32 cellular contexts compared by ENCODE assay signal in genomic region chr19:28422046-28422445, GRCh38.
"Had no signal": no experiment of that assay in that cellular context is flagged by ENCODE, and none has a peak within 500 bp of the region (broad histone marks: within the 10 kb centered on the region; RNA-seq: fewer than 3 reads in every experiment).

No MANE protein-coding gene starts in this region.

- H3K4me3 ChIP-seq: ascending aorta, breast epithelium, cardiac muscle cell, colonic mucosa, esophagus squamous epithelium, gastroesophageal sphincter, heart right ventricle, hepatocyte had no signal

- FAIRE-seq: endometrium, endothelial cell of umbilical vein had no signal

- H3K27me3 ChIP-seq: ascending aorta, cardiac muscle cell, colonic mucosa, esophagus squamous epithelium, hepatocyte had no signal

- H3K27ac ChIP-seq: ascending aorta, breast epithelium, cardiac muscle cell, colonic mucosa, epithelial cell of prostate, esophagus squamous epithelium, gastroesophageal sphincter, heart right ventricle, hepatocyte, WERI-Rb-1 had no signal

- DNase-seq: activated B cell treated with CpG ODN at 0.5 μM for 24 hours; activated CD4-positive, alpha-beta memory T cell treated with anti-CD3 and anti-CD28 coated beads for 36 hours; activated CD4-positive, alpha-beta T cell treated with anti-CD3 and anti-CD28 coated beads for 36 hours; activated CD4-positive, alpha-beta T cell treated with anti-CD3 and anti-CD28 coated beads, Interleukin-2, amount 10 ng/mL, durations not matched to agents 24 days and 14 days; activated CD8-positive, alpha-beta memory T cell treated with anti-CD3 and anti-CD28 coated beads, Interleukin-2, amount 10 ng/mL, durations not matched to agents 7 days and 5 days; activated CD8-positive, alpha-beta memory T cell treated with anti-CD3 and anti-CD28 coated beads, Interleukin-2, amount 50 U/mL, for 4 hours; activated CD8-positive, alpha-beta T cell treated with anti-CD3 and anti-CD28 coated beads, Interleukin-2, amount 10 ng/mL, durations not matched to agents 7 days and 5 days; activated gamma-delta T cell; activated naive CD4-positive, alpha-beta T cell; activated naive CD4-positive, alpha-beta T cell treated with anti-CD3 and anti-CD28 coated beads, Interleukin-2, amount 10 ng/mL, durations not matched to agents 7 days and 5 days; activated naive CD8-positive, alpha-beta T cell treated with anti-CD3 and anti-CD28 coated beads, Interleukin-2, amount 10 ng/mL, durations not matched to agents 7 days and 5 days; activated T-cell treated with anti-CD3 and anti-CD28 coated beads, Interleukin-2, amount 50 U/mL, for 1 hour; activated T-cell treated with anti-CD3 and anti-CD28 coated beads, Interleukin-2, amount 50 U/mL, for 48 hours; central memory CD4-positive, alpha-beta T cell; cerebellar nuclear complex; colonic mucosa; effector CD8-positive, alpha-beta T cell; esophagus squamous epithelium; foreskin melanocyte; heart right ventricle; T1000; WERI-Rb-1 had no signal

- H3K9me3 ChIP-seq: ascending aorta, colonic mucosa, gastroesophageal sphincter, heart right ventricle had no signal

- H3K4me2 ChIP-seq: hepatocyte had no signal

- H3K36me3 ChIP-seq: ascending aorta, breast epithelium, cardiac muscle cell, colonic mucosa, esophagus squamous epithelium, gastroesophageal sphincter, heart right ventricle, WERI-Rb-1 had no signal

- H3K4me1 ChIP-seq: ascending aorta, breast epithelium, esophagus squamous epithelium, gastroesophageal sphincter, heart right ventricle had no signal

- ATAC-seq: activated CD4-positive, alpha-beta T cell treated with anti-CD3 and anti-CD28 coated beads for 36 hours; activated CD4-positive, CD25-positive, alpha-beta regulatory T cell treated with anti-CD3 and anti-CD28 coated beads, Interleukin-2, amount 50 U/mL, for 24 hours; activated CD8-positive, alpha-beta memory T cell treated with anti-CD3 and anti-CD28 coated beads, Interleukin-2, amount 10 ng/mL, durations not matched to agents 7 days and 5 days; activated CD8-positive, alpha-beta T cell treated with anti-CD3 and anti-CD28 coated beads, Interleukin-2, amount 10 ng/mL, durations not matched to agents 7 days and 5 days; activated naive CD4-positive, alpha-beta T cell treated with anti-CD3 and anti-CD28 coated beads, Interleukin-2, amount 50 U/mL, for 72 hours; gastroesophageal sphincter; heart right ventricle had no signal

- H2AFZ ChIP-seq: hepatocyte had no signal

- H3K79me2 ChIP-seq: hepatocyte had no signal
